ENCODE assay signal across 8 cellular contexts in genomic region chr1:15410223-15410883, GRCh38. TPM values are rescaled to one million over a fixed set of nuclear protein-coding genes. Genes with fewer than 3 reads are reported as not detected.
DNase-seq lines count a peak whose midpoint lies in the region; ATAC-seq and TF ChIP-seq lines count a peak whose summit lies in the region.

No MANE protein-coding gene starts in this region.

- H3K36me3 Mint-ChIP-seq in chondrocyte (ENCODE audit: low read depth) = no peaks in the 10 kb centered on the region
- H3K36me3 Mint-ChIP-seq in naive thymus-derived CD4-positive, alpha-beta T cell = peaks cover 0 to 24% (median 0%) of the 10 kb centered on the region in 5 donors

- H3K36me3 ChIP-seq in DND-41 (ENCODE audit: insufficient read depth, low read length) (peaks cover 9% of the 10 kb centered on the region; the same call in 1 of the 2 replicates), Karpas-422 (ENCODE audit: insufficient read depth, low read length) (peaks cover 9% of the 10 kb centered on the region; the same call in 1 of the 2 replicates)
- peaks cover 0 to 10% (median 0%) of the 10 kb centered on the region in 3 experiments for H3K36me3 ChIP-seq in naive thymus-derived CD4-positive, alpha-beta T cell (ENCODE audit: control insufficient read depth in 2 of 3, insufficient read depth in 3 of 3, low read length in 3 of 3)

- H3K4me1 Mint-ChIP-seq in chondrocyte (ENCODE audit: low read depth) = peaks cover 26% of the 10 kb centered on the region
- H3K4me1 Mint-ChIP-seq in naive thymus-derived CD4-positive, alpha-beta T cell = peaks cover 6 to 56% (median 39%) of the 10 kb centered on the region in 7 donors

- H3K4me1 ChIP-seq in DND-41 (ENCODE audit: insufficient read depth, low read length) (peaks cover 25% of the 10 kb centered on the region), Karpas-422 (ENCODE audit: low read length) (peaks cover 21% of the 10 kb centered on the region)
- H3K4me1 ChIP-seq in naive thymus-derived CD4-positive, alpha-beta T cell (ENCODE audit: control insufficient read depth in 2 of 2, insufficient read depth in 2 of 2, low read length in 2 of 2) = peaks cover 20 to 70% of the 10 kb centered on the region in 2 donors

- H3K27me3 Mint-ChIP-seq in chondrocyte (ENCODE audit: low read depth) = peaks cover 2% of the 10 kb centered on the region
- H3K27me3 Mint-ChIP-seq in naive thymus-derived CD4-positive, alpha-beta T cell = peaks cover 0 to 29% (median 0%) of the 10 kb centered on the region in 5 donors

- H2AFZ ChIP-seq in DND-41 (ENCODE audit: low read depth, low read length) (peak overlapping the region; percentile 86), Karpas-422 (ENCODE audit: low read length) (peak overlapping the region; percentile 82; the same call in 1 of the 2 replicates)

- H3K27me3 ChIP-seq in DND-41 (ENCODE audit: insufficient read depth, low read length, poor library complexity) (peaks cover 20% of the 10 kb centered on the region), Karpas-422 (ENCODE audit: low read length) (no peaks in the 10 kb centered on the region)
- H3K27me3 ChIP-seq in naive thymus-derived CD4-positive, alpha-beta T cell (ENCODE audit: control insufficient read depth in 2 of 2, insufficient read depth in 2 of 2, low read length in 2 of 2) = no peaks in the 10 kb centered on the region

- H3K79me2 ChIP-seq in DND-41 (ENCODE audit: insufficient read depth, low read length) (peaks cover 16% of the 10 kb centered on the region), Karpas-422 (ENCODE audit: low read length) (peaks cover 55% of the 10 kb centered on the region)

- H3K4me2 ChIP-seq in DND-41 (ENCODE audit: insufficient read depth, low read length) (peak overlapping the region; percentile 85), Karpas-422 (ENCODE audit: low read depth, low read length, poor library complexity, severe bottlenecking) (peak overlapping the region; percentile 97)

- no peaks in the 10 kb centered on the region for H3K9me3 ChIP-seq in DND-41 (ENCODE audit: insufficient read depth, low read length, severe bottlenecking)
- no peaks in the 10 kb centered on the region for H3K9me3 ChIP-seq in Karpas-422 (ENCODE audit: low read length)
- H3K9me3 ChIP-seq in naive thymus-derived CD4-positive, alpha-beta T cell (ENCODE audit: control insufficient read depth in 2 of 3, low read length in 3 of 3) = no peaks in the 10 kb centered on the region

- DNase-seq in DND-41 (peak; percentile 28), Karpas-422 (peak; percentile 73), chondrocyte (ENCODE audit: low spot score) (no peak), head of caudate nucleus (no peak), UCSD-AML1 (lab: John Stamatoyannopoulos, UW; ENCODE audit: unreplicated experiment) (no peak), Ammon's horn (ENCODE audit: low spot score) (no peak)
- DNase-seq in naive thymus-derived CD4-positive, alpha-beta T cell = peak in 3 of 9 donors; percentile 12 to 16 (median 14)

- peak; percentile 20 for ATAC-seq in DND-41 (ENCODE audit: insufficient read depth, low read depth)
- ATAC-seq in naive thymus-derived CD4-positive, alpha-beta T cell = no peak
- no peak for ATAC-seq in GM19395 (IDR thresholded peaks at IDR 0.05; ENCODE audit: unreplicated experiment)

- intact Hi-C loops in naive thymus-derived CD4-positive, alpha-beta T cell (cut with micrococcal nuclease) = loop anchor here in 1 of 2 donors (1.0 kb wide), 1 partner anchor 114 kb away; the partner anchor contains the start of gene CASP9
- intact Hi-C loops in head of caudate nucleus (cut with DNase I) = no loop called here

- peak overlapping the region; percentile 61 for H3K27ac ChIP-seq in DND-41 (ENCODE audit: low read length)
- H3K27ac ChIP-seq in Karpas-422 (ENCODE audit: low read length) = peak overlapping the region; percentile 51
- H3K27ac ChIP-seq in naive thymus-derived CD4-positive, alpha-beta T cell (ENCODE audit: low read depth, low read length) = peak overlapping the region; percentile 94

- H3K27ac Mint-ChIP-seq in chondrocyte (ENCODE audit: unreplicated experiment) = no peak overlapping the region
- peak overlapping the region; percentile 65 to 97 (median 92) for H3K27ac Mint-ChIP-seq in naive thymus-derived CD4-positive, alpha-beta T cell

- H3K4me3 Mint-ChIP-seq in chondrocyte (ENCODE audit: unreplicated experiment) = peak overlapping the region; percentile 73
- H3K4me3 Mint-ChIP-seq in naive thymus-derived CD4-positive, alpha-beta T cell = peak overlapping the region; percentile 87 to 99 (median 92)

- H4K20me1 ChIP-seq in DND-41 (ENCODE audit: insufficient read depth, low read length) = peaks cover 54% of the 10 kb centered on the region
- peaks cover 18% of the 10 kb centered on the region; the same call in 1 of the 2 replicates for H4K20me1 ChIP-seq in Karpas-422 (ENCODE audit: insufficient read depth, low read depth, low read length)

- TF ChIP-seq CTCF in DND-41 (IDR thresholded peaks at IDR 0.05; ENCODE audit: borderline replicate concordance, extremely low read depth, low read length, poor library complexity, severe bottlenecking) (no peak), chondrocyte (IDR thresholded peaks at IDR 0.05) (no peak)

- H3K9me2 ChIP-seq in Karpas-422 (replicated peaks; ENCODE audit: insufficient read depth, low read length) = no peaks in the 10 kb centered on the region

- H3K9me3 Mint-ChIP-seq in chondrocyte (ENCODE audit: low read depth) = no peaks in the 10 kb centered on the region
- H3K9me3 Mint-ChIP-seq in naive thymus-derived CD4-positive, alpha-beta T cell = no peaks in the 10 kb centered on the region

- CTCF ChIA-PET in naive thymus-derived CD4-positive, alpha-beta T cell (lab: Charles Lee) = interaction anchor here (1.3 kb wide), 1 partner anchor 87 kb away, joined by 3 read pairs; no protein-coding TSS in a partner anchor

- H3K4me3 ChIP-seq in DND-41 (ENCODE audit: low read depth in 1 of 2, low read length in 2 of 2) (peak overlapping the region; percentile 61 to 80), Karpas-422 (ENCODE audit: low read length) (peak overlapping the region; percentile 75)
- H3K4me3 ChIP-seq in naive thymus-derived CD4-positive, alpha-beta T cell (ENCODE audit: low read length) = peak overlapping the region; percentile 77

- POLR2A ChIA-PET in naive thymus-derived CD4-positive, alpha-beta T cell (lab: Charles Lee) = interaction anchor here (0.9 kb wide), 1 partner anchor 9 kb away, joined by 3 read pairs; no protein-coding TSS in a partner anchor

- H3K9ac ChIP-seq in DND-41 (ENCODE audit: low read depth, low read length) (peak overlapping the region; percentile 86), Karpas-422 (ENCODE audit: low read length) (peak overlapping the region; percentile 97)

RNA-seq across cellular contexts. Expression of gene EFHD2, which starts 0.7 kb away (rescaled TPM):
- total RNA-seq in Karpas-422 (2014; rRNA removed; shearing (Covaris generic); ENCODE audit: low replicate concordance) = 24.9 and 57.8 TPM in 2 replicates
- 7.9 to 10.4 TPM (median 9.6 TPM) in 3 replicates for total RNA-seq in chondrocyte
- 100 to 1,000 TPM in 1 of 5 experiments, 10 to 100 TPM in 4; 29.9 to 258 (median 82.6) TPM for total RNA-seq in naive thymus-derived CD4-positive, alpha-beta T cell
- polyA plus RNA-seq in naive thymus-derived CD4-positive, alpha-beta T cell = 10 to 100 TPM; 21.0 to 30.2 TPM

RNA-seq across cellular contexts. Expression of gene CTRC, which starts 27.9 kb away (rescaled TPM):
- total RNA-seq in Karpas-422 (2014; rRNA removed; shearing (Covaris generic); ENCODE audit: low replicate concordance) = not detected in 2 replicates
- total RNA-seq in chondrocyte = not detected in 3 replicates
- 1 to 10 TPM in 2 of 5 experiments, under 1 TPM in 3; 0.12 to 3.0 (median 0.65) TPM for total RNA-seq in naive thymus-derived CD4-positive, alpha-beta T cell
- not detected for polyA plus RNA-seq in naive thymus-derived CD4-positive, alpha-beta T cell

RNA-seq across cellular contexts. Expression of gene CELA2A, which starts 46.2 kb away (rescaled TPM):
- total RNA-seq in Karpas-422 (2014; rRNA removed; shearing (Covaris generic); ENCODE audit: low replicate concordance) = not detected in 2 replicates
- not detected in 3 replicates for total RNA-seq in chondrocyte
- not detected for total RNA-seq in naive thymus-derived CD4-positive, alpha-beta T cell
- polyA plus RNA-seq in naive thymus-derived CD4-positive, alpha-beta T cell = not detected

Comparison
In these comparisons a context has a peak if more than half of its experiments do, and no peak if none do; other contexts are left out.
1. DNase-seq: peak in DND-41 (single experiment) and Karpas-422 (single experiment); none in chondrocyte (single experiment), head of caudate nucleus (0 of 42), UCSD-AML1 (single experiment) and Ammon's horn (single experiment).
2. Peak in every context shown above with its lines, with median percentiles within 50 percentile points of each other: H3K27ac ChIP-seq and H3K4me3 ChIP-seq.